In the genomic region with DNA sequence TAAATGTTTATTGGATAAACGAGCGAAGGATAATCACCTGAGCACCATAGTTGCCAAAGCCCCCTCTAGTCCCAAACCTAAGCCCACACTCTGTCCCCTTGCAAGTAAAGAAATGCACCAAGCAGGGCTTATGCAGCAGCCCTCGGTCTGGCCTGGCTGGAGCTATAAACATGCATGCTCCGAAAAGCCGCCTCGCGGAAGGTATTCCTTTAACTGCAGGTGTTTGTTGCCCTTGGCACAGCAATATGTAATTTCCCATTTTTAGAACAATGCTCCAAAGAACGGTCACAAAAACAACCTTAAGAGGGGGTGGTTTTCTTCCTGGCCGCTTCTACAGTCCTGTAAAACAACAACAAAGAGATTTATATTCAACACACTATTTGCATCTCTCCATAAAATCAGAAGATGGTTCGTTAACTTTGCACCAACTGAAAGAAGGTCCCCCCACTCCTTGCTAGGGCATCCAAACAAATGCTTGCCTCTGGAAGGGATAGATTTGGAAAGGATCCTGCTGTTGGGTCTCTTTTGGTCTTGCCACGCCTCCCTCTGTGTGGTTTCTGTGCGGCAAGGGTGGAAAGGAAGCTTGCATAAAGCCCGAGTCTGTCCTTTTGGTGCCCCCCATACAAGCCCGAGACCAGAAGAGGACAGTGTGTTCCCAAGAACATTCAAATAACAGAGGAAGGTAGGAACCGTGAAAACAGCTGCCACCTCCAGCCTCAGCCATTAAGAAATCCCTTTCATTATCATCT, we compare ENCODE assay signal across 1 cellular context.
TF ChIP-seq lines count a peak whose summit lies in the region.

No MANE protein-coding gene starts in this region.

TF ChIP-seq in GM23338, 12 proteins besides CTCF, POLR2A, EP300 and RAD21:
- TF ChIP-seq, protein P1, sequence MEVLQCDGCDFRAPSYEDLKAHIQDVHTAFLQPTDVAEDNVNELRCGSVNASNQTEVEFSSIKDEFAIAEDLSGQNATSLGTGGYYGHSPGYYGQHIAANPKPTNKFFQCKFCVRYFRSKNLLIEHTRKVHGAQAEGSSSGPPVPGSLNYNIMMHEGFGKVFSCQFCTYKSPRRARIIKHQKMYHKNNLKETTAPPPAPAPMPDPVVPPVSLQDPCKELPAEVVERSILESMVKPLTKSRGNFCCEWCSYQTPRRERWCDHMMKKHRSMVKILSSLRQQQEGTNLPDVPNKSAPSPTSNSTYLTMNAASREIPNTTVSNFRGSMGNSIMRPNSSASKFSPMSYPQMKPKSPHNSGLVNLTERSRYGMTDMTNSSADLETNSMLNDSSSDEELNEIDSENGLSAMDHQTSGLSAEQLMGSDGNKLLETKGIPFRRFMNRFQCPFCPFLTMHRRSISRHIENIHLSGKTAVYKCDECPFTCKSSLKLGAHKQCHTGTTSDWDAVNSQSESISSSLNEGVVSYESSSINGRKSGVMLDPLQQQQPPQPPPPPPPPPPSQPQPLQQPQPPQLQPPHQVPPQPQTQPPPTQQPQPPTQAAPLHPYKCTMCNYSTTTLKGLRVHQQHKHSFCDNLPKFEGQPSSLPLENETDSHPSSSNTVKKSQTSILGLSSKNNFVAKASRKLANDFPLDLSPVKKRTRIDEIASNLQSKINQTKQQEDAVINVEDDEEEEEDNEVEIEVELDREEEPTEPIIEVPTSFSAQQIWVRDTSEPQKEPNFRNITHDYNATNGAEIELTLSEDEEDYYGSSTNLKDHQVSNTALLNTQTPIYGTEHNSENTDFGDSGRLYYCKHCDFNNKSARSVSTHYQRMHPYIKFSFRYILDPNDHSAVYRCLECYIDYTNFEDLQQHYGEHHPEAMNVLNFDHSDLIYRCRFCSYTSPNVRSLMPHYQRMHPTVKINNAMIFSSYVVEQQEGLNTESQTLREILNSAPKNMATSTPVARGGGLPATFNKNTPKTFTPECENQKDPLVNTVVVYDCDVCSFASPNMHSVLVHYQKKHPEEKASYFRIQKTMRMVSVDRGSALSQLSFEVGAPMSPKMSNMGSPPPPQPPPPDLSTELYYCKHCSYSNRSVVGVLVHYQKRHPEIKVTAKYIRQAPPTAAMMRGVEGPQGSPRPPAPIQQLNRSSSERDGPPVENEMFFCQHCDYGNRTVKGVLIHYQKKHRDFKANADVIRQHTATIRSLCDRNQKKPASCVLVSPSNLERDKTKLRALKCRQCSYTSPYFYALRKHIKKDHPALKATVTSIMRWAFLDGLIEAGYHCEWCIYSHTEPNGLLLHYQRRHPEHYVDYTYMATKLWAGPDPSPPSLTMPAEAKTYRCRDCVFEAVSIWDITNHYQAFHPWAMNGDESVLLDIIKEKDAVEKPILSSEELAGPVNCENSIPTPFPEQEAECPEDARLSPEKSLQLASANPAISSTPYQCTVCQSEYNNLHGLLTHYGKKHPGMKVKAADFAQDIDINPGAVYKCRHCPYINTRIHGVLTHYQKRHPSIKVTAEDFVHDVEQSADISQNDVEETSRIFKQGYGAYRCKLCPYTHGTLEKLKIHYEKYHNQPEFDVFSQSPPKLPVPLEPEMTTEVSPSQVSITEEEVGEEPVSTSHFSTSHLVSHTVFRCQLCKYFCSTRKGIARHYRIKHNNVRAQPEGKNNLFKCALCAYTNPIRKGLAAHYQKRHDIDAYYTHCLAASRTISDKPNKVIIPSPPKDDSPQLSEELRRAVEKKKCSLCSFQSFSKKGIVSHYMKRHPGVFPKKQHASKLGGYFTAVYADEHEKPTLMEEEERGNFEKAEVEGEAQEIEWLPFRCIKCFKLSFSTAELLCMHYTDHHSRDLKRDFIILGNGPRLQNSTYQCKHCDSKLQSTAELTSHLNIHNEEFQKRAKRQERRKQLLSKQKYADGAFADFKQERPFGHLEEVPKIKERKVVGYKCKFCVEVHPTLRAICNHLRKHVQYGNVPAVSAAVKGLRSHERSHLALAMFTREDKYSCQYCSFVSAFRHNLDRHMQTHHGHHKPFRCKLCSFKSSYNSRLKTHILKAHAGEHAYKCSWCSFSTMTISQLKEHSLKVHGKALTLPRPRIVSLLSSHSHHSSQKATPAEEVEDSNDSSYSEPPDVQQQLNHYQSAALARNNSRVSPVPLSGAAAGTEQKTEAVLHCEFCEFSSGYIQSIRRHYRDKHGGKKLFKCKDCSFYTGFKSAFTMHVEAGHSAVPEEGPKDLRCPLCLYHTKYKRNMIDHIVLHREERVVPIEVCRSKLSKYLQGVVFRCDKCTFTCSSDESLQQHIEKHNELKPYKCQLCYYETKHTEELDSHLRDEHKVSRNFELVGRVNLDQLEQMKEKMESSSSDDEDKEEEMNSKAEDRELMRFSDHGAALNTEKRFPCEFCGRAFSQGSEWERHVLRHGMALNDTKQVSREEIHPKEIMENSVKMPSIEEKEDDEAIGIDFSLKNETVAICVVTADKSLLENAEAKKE (CRISPR knock-in tag; IDR thresholded peaks at IDR 0.05) = no peak
- TF ChIP-seq EZH2 (IDR thresholded peaks at IDR 0.05; ENCODE audit: low read depth, unreplicated experiment) (no peak), EZH2phosphoT487 (IDR thresholded peaks at IDR 0.05; ENCODE audit: unreplicated experiment) (no peak), CREB1 (CRISPR knock-in tag; IDR thresholded peaks at IDR 0.05; ENCODE audit: low read depth) (no peak), STAT1 (IDR thresholded peaks at IDR 0.05; ENCODE audit: unreplicated experiment) (no peak), JUNB (IDR thresholded peaks at IDR 0.05; ENCODE audit: unreplicated experiment) (no peak), POLR2AphosphoS5 (IDR thresholded peaks at IDR 0.05; ENCODE audit: low read depth) (no peak), NANOG (IDR thresholded peaks at IDR 0.05; ENCODE audit: borderline replicate concordance) (no peak), ZNF114 (CRISPR knock-in tag; IDR thresholded peaks at IDR 0.05) (no peak), ZNF331 (CRISPR knock-in tag; IDR thresholded peaks at IDR 0.05; ENCODE audit: low read depth) (no peak)
- TF ChIP-seq, protein P2, sequence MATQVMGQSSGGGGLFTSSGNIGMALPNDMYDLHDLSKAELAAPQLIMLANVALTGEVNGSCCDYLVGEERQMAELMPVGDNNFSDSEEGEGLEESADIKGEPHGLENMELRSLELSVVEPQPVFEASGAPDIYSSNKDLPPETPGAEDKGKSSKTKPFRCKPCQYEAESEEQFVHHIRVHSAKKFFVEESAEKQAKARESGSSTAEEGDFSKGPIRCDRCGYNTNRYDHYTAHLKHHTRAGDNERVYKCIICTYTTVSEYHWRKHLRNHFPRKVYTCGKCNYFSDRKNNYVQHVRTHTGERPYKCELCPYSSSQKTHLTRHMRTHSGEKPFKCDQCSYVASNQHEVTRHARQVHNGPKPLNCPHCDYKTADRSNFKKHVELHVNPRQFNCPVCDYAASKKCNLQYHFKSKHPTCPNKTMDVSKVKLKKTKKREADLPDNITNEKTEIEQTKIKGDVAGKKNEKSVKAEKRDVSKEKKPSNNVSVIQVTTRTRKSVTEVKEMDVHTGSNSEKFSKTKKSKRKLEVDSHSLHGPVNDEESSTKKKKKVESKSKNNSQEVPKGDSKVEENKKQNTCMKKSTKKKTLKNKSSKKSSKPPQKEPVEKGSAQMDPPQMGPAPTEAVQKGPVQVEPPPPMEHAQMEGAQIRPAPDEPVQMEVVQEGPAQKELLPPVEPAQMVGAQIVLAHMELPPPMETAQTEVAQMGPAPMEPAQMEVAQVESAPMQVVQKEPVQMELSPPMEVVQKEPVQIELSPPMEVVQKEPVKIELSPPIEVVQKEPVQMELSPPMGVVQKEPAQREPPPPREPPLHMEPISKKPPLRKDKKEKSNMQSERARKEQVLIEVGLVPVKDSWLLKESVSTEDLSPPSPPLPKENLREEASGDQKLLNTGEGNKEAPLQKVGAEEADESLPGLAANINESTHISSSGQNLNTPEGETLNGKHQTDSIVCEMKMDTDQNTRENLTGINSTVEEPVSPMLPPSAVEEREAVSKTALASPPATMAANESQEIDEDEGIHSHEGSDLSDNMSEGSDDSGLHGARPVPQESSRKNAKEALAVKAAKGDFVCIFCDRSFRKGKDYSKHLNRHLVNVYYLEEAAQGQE (IDR thresholded peaks at IDR 0.05; ENCODE audit: unreplicated experiment) = no peak
- TF ChIP-seq, protein P3, sequence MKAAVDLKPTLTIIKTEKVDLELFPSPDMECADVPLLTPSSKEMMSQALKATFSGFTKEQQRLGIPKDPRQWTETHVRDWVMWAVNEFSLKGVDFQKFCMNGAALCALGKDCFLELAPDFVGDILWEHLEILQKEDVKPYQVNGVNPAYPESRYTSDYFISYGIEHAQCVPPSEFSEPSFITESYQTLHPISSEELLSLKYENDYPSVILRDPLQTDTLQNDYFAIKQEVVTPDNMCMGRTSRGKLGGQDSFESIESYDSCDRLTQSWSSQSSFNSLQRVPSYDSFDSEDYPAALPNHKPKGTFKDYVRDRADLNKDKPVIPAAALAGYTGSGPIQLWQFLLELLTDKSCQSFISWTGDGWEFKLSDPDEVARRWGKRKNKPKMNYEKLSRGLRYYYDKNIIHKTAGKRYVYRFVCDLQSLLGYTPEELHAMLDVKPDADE (IDR thresholded peaks at IDR 0.05) = no peak
